ENCODE assay signal across 1 cellular context in the genomic region with DNA sequence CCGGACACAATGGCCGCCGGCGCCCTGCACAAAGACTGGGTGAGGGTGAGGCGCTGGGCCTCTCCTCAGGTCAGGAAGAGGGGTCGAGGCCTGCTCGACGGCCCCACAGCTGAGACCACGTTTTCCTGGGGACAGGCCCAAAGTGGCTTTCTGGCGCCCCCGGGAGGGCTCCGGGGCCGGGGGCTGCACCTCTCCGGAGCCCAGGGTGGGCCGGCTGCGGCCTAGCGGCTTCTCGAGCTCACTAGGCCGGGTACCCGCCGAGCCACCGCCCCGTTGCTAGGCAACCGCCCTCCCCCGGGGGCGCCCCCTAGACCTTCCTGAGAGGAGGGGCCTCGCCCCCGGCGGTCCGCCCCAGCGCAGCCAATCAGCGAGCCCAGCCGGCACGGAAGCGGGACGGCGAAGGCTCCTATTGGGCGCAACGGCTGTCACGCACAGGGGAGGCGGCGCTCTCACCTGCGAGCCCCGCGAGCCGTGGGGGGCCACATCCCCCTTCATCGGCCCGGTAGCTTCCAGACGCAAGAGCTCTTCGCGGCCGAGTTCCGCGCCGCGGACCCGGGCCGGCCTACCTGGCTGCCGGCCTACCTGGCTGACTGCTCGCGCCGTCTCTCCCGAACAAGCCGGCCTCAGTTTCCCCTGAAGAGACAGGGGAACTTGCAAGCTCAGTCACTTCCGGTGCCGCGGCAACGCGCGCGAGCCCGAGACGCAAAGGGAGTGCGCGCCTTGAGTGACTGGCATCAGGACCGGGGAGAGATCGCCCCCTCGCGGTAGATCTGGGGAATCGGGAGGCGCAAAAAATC.
TF ChIP-seq lines count a peak whose summit lies in the region.

No MANE protein-coding gene starts in this region.

TF ChIP-seq in K562, 482 proteins besides CTCF, POLR2A, EP300 and RAD21 (continued from another document and continues in another):
- TF ChIP-seq STAT6 (CRISPR knock-in tag; IDR thresholded peaks at IDR 0.05) (no peak), DPF2 (IDR thresholded peaks at IDR 0.05) (no peak), CREB1 (IDR thresholded peaks at IDR 0.05) (peak; percentile 67), CREB1 (CRISPR knock-in tag; IDR thresholded peaks at IDR 0.05) (peak; percentile 75), SREBF2 (CRISPR knock-in tag; IDR thresholded peaks at IDR 0.05) (no peak), MIER1 (IDR thresholded peaks at IDR 0.05; ENCODE audit: low read depth) (no peak), ETS2 (tag; IDR thresholded peaks at IDR 0.05; ENCODE audit: borderline replicate concordance, poor library complexity, severe bottlenecking) (no peak), STAT5A (IDR thresholded peaks at IDR 0.05; ENCODE audit: borderline replicate concordance, low read length) (no peak; the same call in 1 of the 2 replicates), TAL1 (IDR thresholded peaks at IDR 0.05) (no peak), TEAD1 (CRISPR knock-in tag; IDR thresholded peaks at IDR 0.05) (peak; percentile 38 to 67; a peak in 1 of 4 replicates), RCOR1 (IDR thresholded peaks at IDR 0.05; ENCODE audit: borderline replicate concordance in 1 of 2, low read depth in 2 of 2, low read length in 2 of 2) (peak in 1 of 2 experiments; percentile 45; a peak in 3 of 4 replicates), FOXM1 (IDR thresholded peaks at IDR 0.05; ENCODE audit: low read depth) (no peak), FOXM1 (CRISPR knock-in tag; IDR thresholded peaks at IDR 0.05; ENCODE audit: low read depth) (no peak), PRDM10 (IDR thresholded peaks at IDR 0.05; ENCODE audit: partially characterized antibody) (peak; percentile 22), RBM14 (IDR thresholded peaks at IDR 0.05; ENCODE audit: borderline replicate concordance, insufficient read depth, low read depth, low read length) (0 out of 2 replicates have a peak, but pooled peaks have one; percentile 27), CREB3L1 (IDR thresholded peaks at IDR 0.05; ENCODE audit: borderline replicate concordance, low read depth) (no peak; the same call in 1 of the 2 replicates), CREB5 (CRISPR knock-in tag; IDR thresholded peaks at IDR 0.05) (no peak), RBM34 (IDR thresholded peaks at IDR 0.05; ENCODE audit: borderline replicate concordance, insufficient read depth, low read length) (0 out of 2 replicates have a peak, but pooled peaks have one; percentile 76), CBX8 (IDR thresholded peaks at IDR 0.05; ENCODE audit: borderline replicate concordance, extremely low read depth, low read depth, low read length, poor library complexity, severe bottlenecking) (no peak), ASH1L (IDR thresholded peaks at IDR 0.05; ENCODE audit: borderline replicate concordance, low read depth, partially characterized antibody) (peak; percentile 96), FOXJ2 (tag; IDR thresholded peaks at IDR 0.05) (peak; percentile 50; the same call in 1 of the 2 replicates), ZC3H8 (IDR thresholded peaks at IDR 0.05) (no peak), HIVEP1 (CRISPR knock-in tag; IDR thresholded peaks at IDR 0.05) (peak; percentile 33; the same call in 1 of the 2 replicates), SAP30 (IDR thresholded peaks at IDR 0.05; ENCODE audit: borderline replicate concordance, insufficient read depth, low read depth, low read length, poor library complexity, severe bottlenecking) (no peak), PTBP1 (IDR thresholded peaks at IDR 0.05; ENCODE audit: low read depth, low read length) (no peak), GTF2A2 (tag; IDR thresholded peaks at IDR 0.05) (peak; percentile 56; the same call in 1 of the 2 replicates), ZNF830 (CRISPR knock-in tag; IDR thresholded peaks at IDR 0.05) (no peak; the same call in 1 of the 2 replicates), IFI16 (CRISPR knock-in tag; IDR thresholded peaks at IDR 0.05) (no peak), LCOR (CRISPR knock-in tag; IDR thresholded peaks at IDR 0.05) (peak; percentile 92), NFE2L1 (tag; IDR thresholded peaks at IDR 0.05; ENCODE audit: borderline replicate concordance, low read depth) (no peak), ZNF165 (CRISPR knock-in tag; IDR thresholded peaks at IDR 0.05; ENCODE audit: borderline replicate concordance) (peak; percentile 78; the same call in 1 of the 2 replicates), CREB3 (tag; conservative IDR thresholded peaks at IDR 0.05; ENCODE audit: low read depth) (peak; percentile 73; the same call in 1 of the 2 replicates), NR4A1 (CRISPR knock-in tag; IDR thresholded peaks at IDR 0.05) (peak; percentile 69; the same call in 1 of the 2 replicates), NR4A1 (tag; IDR thresholded peaks at IDR 0.05) (0 out of 2 replicates have a peak, but pooled peaks have one; percentile 47), MTA1 (IDR thresholded peaks at IDR 0.05; ENCODE audit: borderline replicate concordance) (peak; percentile 39; the same call in 1 of the 2 replicates), ZNF121 (CRISPR knock-in tag; conservative IDR thresholded peaks at IDR 0.05) (no peak), RFX7 (CRISPR knock-in tag; IDR thresholded peaks at IDR 0.05) (no peak), SIN3A (IDR thresholded peaks at IDR 0.05; ENCODE audit: borderline replicate concordance in 2 of 2, control insufficient read depth in 1 of 2, low read depth in 2 of 2, low read length in 2 of 2) (no peak)
- TF ChIP-seq, protein P1, sequence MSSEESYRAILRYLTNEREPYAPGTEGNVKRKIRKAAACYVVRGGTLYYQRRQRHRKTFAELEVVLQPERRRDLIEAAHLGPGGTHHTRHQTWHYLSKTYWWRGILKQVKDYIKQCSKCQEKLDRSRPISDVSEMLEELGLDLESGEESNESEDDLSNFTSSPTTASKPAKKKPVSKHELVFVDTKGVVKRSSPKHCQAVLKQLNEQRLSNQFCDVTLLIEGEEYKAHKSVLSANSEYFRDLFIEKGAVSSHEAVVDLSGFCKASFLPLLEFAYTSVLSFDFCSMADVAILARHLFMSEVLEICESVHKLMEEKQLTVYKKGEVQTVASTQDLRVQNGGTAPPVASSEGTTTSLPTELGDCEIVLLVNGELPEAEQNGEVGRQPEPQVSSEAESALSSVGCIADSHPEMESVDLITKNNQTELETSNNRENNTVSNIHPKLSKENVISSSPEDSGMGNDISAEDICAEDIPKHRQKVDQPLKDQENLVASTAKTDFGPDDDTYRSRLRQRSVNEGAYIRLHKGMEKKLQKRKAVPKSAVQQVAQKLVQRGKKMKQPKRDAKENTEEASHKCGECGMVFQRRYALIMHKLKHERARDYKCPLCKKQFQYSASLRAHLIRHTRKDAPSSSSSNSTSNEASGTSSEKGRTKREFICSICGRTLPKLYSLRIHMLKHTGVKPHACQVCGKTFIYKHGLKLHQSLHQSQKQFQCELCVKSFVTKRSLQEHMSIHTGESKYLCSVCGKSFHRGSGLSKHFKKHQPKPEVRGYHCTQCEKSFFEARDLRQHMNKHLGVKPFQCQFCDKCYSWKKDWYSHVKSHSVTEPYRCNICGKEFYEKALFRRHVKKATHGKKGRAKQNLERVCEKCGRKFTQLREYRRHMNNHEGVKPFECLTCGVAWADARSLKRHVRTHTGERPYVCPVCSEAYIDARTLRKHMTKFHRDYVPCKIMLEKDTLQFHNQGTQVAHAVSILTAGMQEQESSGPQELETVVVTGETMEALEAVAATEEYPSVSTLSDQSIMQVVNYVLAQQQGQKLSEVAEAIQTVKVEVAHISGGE (CRISPR knock-in tag; IDR thresholded peaks at IDR 0.05), result peak in 1 of 3 experiments; percentile 80; a peak in 2 of 6 replicates
- TF ChIP-seq, protein P2, sequence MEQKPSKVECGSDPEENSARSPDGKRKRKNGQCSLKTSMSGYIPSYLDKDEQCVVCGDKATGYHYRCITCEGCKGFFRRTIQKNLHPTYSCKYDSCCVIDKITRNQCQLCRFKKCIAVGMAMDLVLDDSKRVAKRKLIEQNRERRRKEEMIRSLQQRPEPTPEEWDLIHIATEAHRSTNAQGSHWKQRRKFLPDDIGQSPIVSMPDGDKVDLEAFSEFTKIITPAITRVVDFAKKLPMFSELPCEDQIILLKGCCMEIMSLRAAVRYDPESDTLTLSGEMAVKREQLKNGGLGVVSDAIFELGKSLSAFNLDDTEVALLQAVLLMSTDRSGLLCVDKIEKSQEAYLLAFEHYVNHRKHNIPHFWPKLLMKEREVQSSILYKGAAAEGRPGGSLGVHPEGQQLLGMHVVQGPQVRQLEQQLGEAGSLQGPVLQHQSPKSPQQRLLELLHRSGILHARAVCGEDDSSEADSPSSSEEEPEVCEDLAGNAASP (IDR thresholded peaks at IDR 0.05), result no peak
- TF ChIP-seq, protein P3, sequence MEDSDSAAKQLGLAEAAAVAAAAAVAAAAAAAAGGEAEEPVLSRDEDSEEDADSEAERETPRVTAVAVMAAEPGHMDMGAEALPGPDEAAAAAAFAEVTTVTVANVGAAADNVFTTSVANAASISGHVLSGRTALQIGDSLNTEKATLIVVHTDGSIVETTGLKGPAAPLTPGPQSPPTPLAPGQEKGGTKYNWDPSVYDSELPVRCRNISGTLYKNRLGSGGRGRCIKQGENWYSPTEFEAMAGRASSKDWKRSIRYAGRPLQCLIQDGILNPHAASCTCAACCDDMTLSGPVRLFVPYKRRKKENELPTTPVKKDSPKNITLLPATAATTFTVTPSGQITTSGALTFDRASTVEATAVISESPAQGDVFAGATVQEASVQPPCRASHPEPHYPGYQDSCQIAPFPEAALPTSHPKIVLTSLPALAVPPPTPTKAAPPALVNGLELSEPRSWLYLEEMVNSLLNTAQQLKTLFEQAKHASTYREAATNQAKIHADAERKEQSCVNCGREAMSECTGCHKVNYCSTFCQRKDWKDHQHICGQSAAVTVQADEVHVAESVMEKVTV (CRISPR knock-in tag; IDR thresholded peaks at IDR 0.05), result peak; percentile 84
